17 cellular contexts compared by ENCODE assay signal in the genomic region with DNA sequence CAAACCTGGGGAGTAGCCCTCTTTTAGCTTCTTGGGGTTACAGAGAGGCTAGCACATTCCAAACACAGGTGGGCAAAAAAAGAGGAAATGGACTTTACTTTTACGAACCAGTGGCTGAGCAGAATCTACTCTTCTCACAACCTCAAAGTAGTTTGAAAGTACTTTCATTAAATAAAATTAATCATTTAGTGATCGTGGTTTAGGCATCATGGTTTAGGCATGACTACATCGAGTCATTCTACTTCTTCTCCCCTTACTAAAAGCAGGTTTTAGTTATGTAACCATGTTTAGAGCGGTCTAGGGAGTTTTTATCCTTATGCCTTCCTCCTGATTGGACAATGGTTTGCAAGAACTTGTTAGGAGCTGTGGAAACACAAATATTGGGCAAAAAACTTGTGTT. TPM values are rescaled to one million over a fixed set of nuclear protein-coding genes. Genes with fewer than 3 reads are reported as not detected.
DNase-seq lines count a peak whose midpoint lies in the region; ATAC-seq and TF ChIP-seq lines count a peak whose summit lies in the region.
"Had no signal": no experiment of that assay in that cellular context is flagged by ENCODE, and none has a peak within 500 bp of the region (broad histone marks: within the 10 kb centered on the region; RNA-seq: fewer than 3 reads in every experiment).

No MANE protein-coding gene starts in this region.

- no peak overlapping the region for H3K9ac ChIP-seq in smooth muscle cell (ENCODE audit: low read depth)

- 55% methylated on average over 4 of the region's 4 CpGs for WGBS in smooth muscle cell (ENCODE audit: low lambda C conversion rate)

- no peaks in the 10 kb centered on the region for H3K36me3 ChIP-seq in smooth muscle cell (ENCODE audit: low read depth)
- H3K36me3 ChIP-seq: heart right ventricle, prostate gland, upper lobe of right lung had no signal

- peak overlapping the region; percentile 45 for H3K4me2 ChIP-seq in smooth muscle cell

- H3K4me1 ChIP-seq in smooth muscle cell (ENCODE audit: low read depth), result peaks cover 19% of the 10 kb centered on the region
- H3K4me1 ChIP-seq: prostate gland had no signal

- H3K9me3 ChIP-seq in smooth muscle cell (replicated peaks; ENCODE audit: low read depth), result no peaks in the 10 kb centered on the region
- H3K9me3 ChIP-seq: heart right ventricle, prostate gland, upper lobe of right lung had no signal

- H2AFZ ChIP-seq in smooth muscle cell (ENCODE audit: low read depth), result no peak overlapping the region

- peaks cover 7% of the 10 kb centered on the region for H3K79me2 ChIP-seq in smooth muscle cell (ENCODE audit: low read depth)

- H3K4me3 ChIP-seq in astrocyte of the spinal cord (ENCODE audit: low read depth, low read length) (no peak overlapping the region), smooth muscle cell (no peak overlapping the region)
- H3K4me3 ChIP-seq: heart right ventricle, prostate gland, upper lobe of right lung had no signal

- in situ Hi-C loops in astrocyte of the spinal cord (cut with HindIII; ENCODE audit: low sequenced_read_pairs), result no loop called here

- TF ChIP-seq CTCF in astrocyte of the spinal cord (IDR thresholded peaks at IDR 0.05; ENCODE audit: low read depth, low read length) (no peak), smooth muscle cell (IDR thresholded peaks at IDR 0.05; ENCODE audit: borderline replicate concordance, insufficient read depth, poor library complexity, severe bottlenecking) (no peak)

- H3K27ac ChIP-seq in smooth muscle cell (ENCODE audit: low read depth), result peak overlapping the region; percentile 36
- H3K27ac ChIP-seq: C4-2B, heart right ventricle, prostate gland, upper lobe of right lung had no signal

- no peaks in the 10 kb centered on the region for H3F3A ChIP-seq in smooth muscle cell (ENCODE audit: low read depth)

- ATAC-seq in GM18511 (IDR thresholded peaks at IDR 0.05; ENCODE audit: unreplicated experiment) (peak; percentile 70), HG02642 (IDR thresholded peaks at IDR 0.05; ENCODE audit: poor library complexity, unreplicated experiment) (peak; percentile 53)
- ATAC-seq in activated CD4-positive, CD25-positive, alpha-beta regulatory T cell treated with anti-CD3 and anti-CD28 coated beads, Interleukin-2, amount 50 U/mL, for 24 hours, result no peak
- ATAC-seq: heart right ventricle, left colon, T-cell, upper lobe of right lung had no signal

- H3K27me3 ChIP-seq in smooth muscle cell (ENCODE audit: low read depth), result peaks cover 59% of the 10 kb centered on the region

- H4K20me1 ChIP-seq in smooth muscle cell (ENCODE audit: low read depth), result peaks cover 10% of the 10 kb centered on the region

- peak; percentile 53 for DNase-seq in astrocyte of the spinal cord (ENCODE audit: low read depth, low spot score)
- no peak for DNase-seq in smooth muscle cell (lab: John Stamatoyannopoulos, UW; ENCODE audit: unreplicated experiment)
- no peak for DNase-seq in foreskin melanocyte
- no peak for DNase-seq in germinal center (ENCODE audit: low spot score)
- DNase-seq: activated CD4-positive, CD25-positive, alpha-beta regulatory T cell; central memory CD4-positive, alpha-beta T cell; heart right ventricle; left colon; NCI-H1417 treated with DMSO at 0.1 percent for 48 hours; NCI-H446; T-cell; upper lobe of right lung had no signal

RNA-seq across cellular contexts. Expression of a gene that starts 2.5 kb away (rescaled TPM):
- 80.1 and 105 TPM in 2 replicates for total RNA-seq in smooth muscle cell
- polyA plus RNA-seq in smooth muscle cell, result 40.6 and 57.4 TPM in 2 replicates

Comparison
In these comparisons a context has a peak if more than half of its experiments do, and no peak if none do; other contexts are left out.
1. ATAC-seq: peak in GM18511 (single experiment) and HG02642 (single experiment); none in activated CD4-positive, CD25-positive, alpha-beta regulatory T cell treated with anti-CD3 and anti-CD28 coated beads, Interleukin-2, amount 50 U/mL, for 24 hours (0 of 2).